ENCODE assay signal across 1 cellular context in genomic region chr5:141040093-141040762, GRCh38.
TF ChIP-seq lines count a peak whose summit lies in the region.

No MANE protein-coding gene starts in this region.

TF ChIP-seq in HepG2, 621 proteins besides CTCF, POLR2A, EP300 and RAD21:
- no peak for TF ChIP-seq ZNF710 (CRISPR knock-in tag; IDR thresholded peaks at IDR 0.05; ENCODE audit: borderline replicate concordance)
- TF ChIP-seq STAG1 (CRISPR knock-in tag; IDR thresholded peaks at IDR 0.05), result peak; percentile 39; the same call in 1 of the 2 replicates
- peak; percentile 30; the same call in 1 of the 2 replicates for TF ChIP-seq ZBTB33 (CRISPR knock-in tag; IDR thresholded peaks at IDR 0.05)
- TF ChIP-seq SMC3 (IDR thresholded peaks at IDR 0.05; ENCODE audit: low read length), result peak; percentile 25; the same call in 1 of the 2 replicates
- TF ChIP-seq MYPOP (CRISPR knock-in tag; IDR thresholded peaks at IDR 0.05), result no peak
- no peak for TF ChIP-seq JUN (CRISPR knock-in tag; IDR thresholded peaks at IDR 0.05)
